In the genomic region with DNA sequence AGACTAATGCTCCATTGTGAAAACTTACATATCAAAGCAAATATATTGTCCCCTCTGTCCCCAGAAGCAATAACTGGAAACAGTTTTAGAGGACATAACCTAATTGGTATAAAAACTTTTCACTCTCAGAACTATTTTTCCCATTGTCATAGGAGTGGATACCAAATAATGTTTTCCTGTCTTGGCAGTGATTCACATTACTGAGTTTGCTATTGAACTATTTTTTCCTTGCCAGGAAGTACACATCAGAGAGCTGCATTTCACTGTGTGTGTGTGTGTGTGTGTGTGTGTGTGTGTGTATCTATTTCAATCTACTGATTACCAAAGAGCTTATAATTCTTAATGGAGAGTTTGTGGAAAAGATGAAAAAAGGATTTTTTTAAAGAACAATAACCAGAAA, we compare ENCODE assay signal across 12 cellular contexts. TPM values are rescaled to one million over a fixed set of nuclear protein-coding genes. Genes with fewer than 3 reads are reported as not detected.
A peak's percentile ranks its signal among the peaks of the same experiment; 100 is the strongest.
DNase-seq lines count a peak whose midpoint lies in the region; ATAC-seq and TF ChIP-seq lines count a peak whose summit lies in the region.
"Had no signal": no experiment of that assay in that cellular context is flagged by ENCODE, and none has a peak within 500 bp of the region (broad histone marks: within the 10 kb centered on the region; RNA-seq: fewer than 3 reads in every experiment).

No MANE protein-coding gene starts in this region.

- TF ChIP-seq CTCF in WTC11 (IDR thresholded peaks at IDR 0.05) (no peak), gastroesophageal sphincter (IDR thresholded peaks at IDR 0.05) (no peak)

- ATAC-seq in WTC11 (no peak), gastroesophageal sphincter (peak; percentile 60), sciatic nerve (peak; percentile 75), HG03432 (IDR thresholded peaks at IDR 0.05; ENCODE audit: unreplicated experiment) (no peak)

- no peaks in the 10 kb centered on the region for H3K36me3 Mint-ChIP-seq in WTC11

- TF ChIP-seq EP300 in gastroesophageal sphincter (IDR thresholded peaks at IDR 0.05), result no peak

- 0 out of 2 replicates have a peak overlapping the region, but pooled peaks have one; percentile 43 for H3K27ac Mint-ChIP-seq in WTC11

- POLR2A ChIA-PET in WTC11 (lab: Charles Lee), result no interaction called here

- no peaks in the 10 kb centered on the region for H3K9me3 ChIP-seq in gastroesophageal sphincter
- no peaks in the 10 kb centered on the region for H3K9me3 ChIP-seq in effector memory CD4-positive, alpha-beta T cell (ENCODE audit: control insufficient read depth, low read length)

- peaks cover 36% of the 10 kb centered on the region for H3K4me1 Mint-ChIP-seq in WTC11

- no peaks in the 10 kb centered on the region for H3K27me3 Mint-ChIP-seq in WTC11 (ENCODE audit: low read depth)

- peaks cover 3% of the 10 kb centered on the region; the same call in 1 of the 2 replicates for H3K9me3 Mint-ChIP-seq in WTC11

- H3K27me3 ChIP-seq in gastroesophageal sphincter, result no peaks in the 10 kb centered on the region
- peaks cover 5% of the 10 kb centered on the region for H3K27me3 ChIP-seq in effector memory CD4-positive, alpha-beta T cell (replicated peaks; ENCODE audit: control insufficient read depth, insufficient read depth, low read length, poor library complexity, severe bottlenecking)

- H3K4me3 Mint-ChIP-seq in WTC11, result no peak overlapping the region

- TF ChIP-seq POLR2A in gastroesophageal sphincter (IDR thresholded peaks at IDR 0.05), result no peak

- intact Hi-C loops in sciatic nerve (cut with DNase I), result no loop called here

- CTCF ChIA-PET in WTC11 (lab: Charles Lee), result no interaction called here

- H3K36me3 ChIP-seq in gastroesophageal sphincter, result no peaks in the 10 kb centered on the region
- no peaks in the 10 kb centered on the region for H3K36me3 ChIP-seq in effector memory CD4-positive, alpha-beta T cell (ENCODE audit: control insufficient read depth, insufficient read depth, low read length)

- H3K4me3 ChIP-seq in gastroesophageal sphincter, result no peak overlapping the region
- no peak overlapping the region for H3K4me3 ChIP-seq in effector memory CD4-positive, alpha-beta T cell (ENCODE audit: insufficient read depth, low read depth, low read length, poor library complexity, severe bottlenecking)

- peaks cover 0 to 68% (median 13%) of the 10 kb centered on the region in 3 donors for H3K4me1 ChIP-seq in gastroesophageal sphincter
- H3K4me1 ChIP-seq in effector memory CD4-positive, alpha-beta T cell (ENCODE audit: control insufficient read depth, insufficient read depth, low read length, poor library complexity, severe bottlenecking), result no peaks in the 10 kb centered on the region

- peak overlapping the region; percentile 44 to 72 (median 68) for H3K27ac ChIP-seq in gastroesophageal sphincter
- H3K27ac ChIP-seq in effector memory CD4-positive, alpha-beta T cell (ENCODE audit: insufficient read depth, low read length, poor library complexity, severe bottlenecking), result no peak overlapping the region

- DNase-seq in EL (peak; percentile 29), WTC11 (ENCODE audit: low spot score) (no peak), sciatic nerve (ENCODE audit: low spot score) (no peak), cerebellum (ENCODE audit: low spot score) (no peak), NCI-H446 treated with DMSO at 0.1 percent for 48 hours (lab: John Stamatoyannopoulos, UW) (no peak)
- no peak for DNase-seq in effector memory CD4-positive, alpha-beta T cell
- DNase-seq: activated CD8-positive, alpha-beta memory T cell treated with anti-CD3 and anti-CD28 coated beads for 24 hours; central memory CD4-positive, alpha-beta T cell; DMS153; stimulated activated CD8-positive, alpha-beta memory T cell treated with anti-CD3 and anti-CD28 coated beads, Interleukin-4, amount 100 ng/mL, for 48 hours had no signal

TF ChIP-seq in WTC11, 78 proteins besides CTCF, POLR2A, EP300 and RAD21 (continues in another document):
- TF ChIP-seq, protein P1, sequence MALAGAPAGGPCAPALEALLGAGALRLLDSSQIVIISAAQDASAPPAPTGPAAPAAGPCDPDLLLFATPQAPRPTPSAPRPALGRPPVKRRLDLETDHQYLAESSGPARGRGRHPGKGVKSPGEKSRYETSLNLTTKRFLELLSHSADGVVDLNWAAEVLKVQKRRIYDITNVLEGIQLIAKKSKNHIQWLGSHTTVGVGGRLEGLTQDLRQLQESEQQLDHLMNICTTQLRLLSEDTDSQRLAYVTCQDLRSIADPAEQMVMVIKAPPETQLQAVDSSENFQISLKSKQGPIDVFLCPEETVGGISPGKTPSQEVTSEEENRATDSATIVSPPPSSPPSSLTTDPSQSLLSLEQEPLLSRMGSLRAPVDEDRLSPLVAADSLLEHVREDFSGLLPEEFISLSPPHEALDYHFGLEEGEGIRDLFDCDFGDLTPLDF (CRISPR knock-in tag; IDR thresholded peaks at IDR 0.05), result no peak
- no peak for TF ChIP-seq ZBTB21 (CRISPR knock-in tag; IDR thresholded peaks at IDR 0.05; ENCODE audit: borderline replicate concordance)
- no peak for TF ChIP-seq NFATC4 (CRISPR knock-in tag; IDR thresholded peaks at IDR 0.05)
- no peak for TF ChIP-seq RORB (CRISPR knock-in tag; IDR thresholded peaks at IDR 0.05)
- TF ChIP-seq ZNF423 (CRISPR knock-in tag; IDR thresholded peaks at IDR 0.05), result no peak
- no peak for TF ChIP-seq RELA (CRISPR knock-in tag; IDR thresholded peaks at IDR 0.05; ENCODE audit: borderline replicate concordance)
- no peak for TF ChIP-seq SOX15 (CRISPR knock-in tag; IDR thresholded peaks at IDR 0.05)
- TF ChIP-seq, protein P2, sequence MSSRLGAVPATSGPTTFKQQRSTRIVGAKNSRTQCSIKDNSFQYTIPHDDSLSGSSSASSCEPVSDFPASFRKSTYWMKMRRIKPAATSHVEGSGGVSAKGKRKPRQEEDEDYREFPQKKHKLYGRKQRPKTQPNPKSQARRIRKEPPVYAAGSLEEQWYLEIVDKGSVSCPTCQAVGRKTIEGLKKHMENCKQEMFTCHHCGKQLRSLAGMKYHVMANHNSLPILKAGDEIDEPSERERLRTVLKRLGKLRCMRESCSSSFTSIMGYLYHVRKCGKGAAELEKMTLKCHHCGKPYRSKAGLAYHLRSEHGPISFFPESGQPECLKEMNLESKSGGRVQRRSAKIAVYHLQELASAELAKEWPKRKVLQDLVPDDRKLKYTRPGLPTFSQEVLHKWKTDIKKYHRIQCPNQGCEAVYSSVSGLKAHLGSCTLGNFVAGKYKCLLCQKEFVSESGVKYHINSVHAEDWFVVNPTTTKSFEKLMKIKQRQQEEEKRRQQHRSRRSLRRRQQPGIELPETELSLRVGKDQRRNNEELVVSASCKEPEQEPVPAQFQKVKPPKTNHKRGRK (CRISPR knock-in tag; IDR thresholded peaks at IDR 0.05; ENCODE audit: borderline replicate concordance), result no peak
- TF ChIP-seq IRF2 (CRISPR knock-in tag; IDR thresholded peaks at IDR 0.05; ENCODE audit: borderline replicate concordance, low read depth), result no peak
- no peak for TF ChIP-seq E2F5 (CRISPR knock-in tag; IDR thresholded peaks at IDR 0.05)
- no peak for TF ChIP-seq ELF4 (CRISPR knock-in tag; IDR thresholded peaks at IDR 0.05; ENCODE audit: low read depth)
- TF ChIP-seq CDX4 (CRISPR knock-in tag; IDR thresholded peaks at IDR 0.05; ENCODE audit: borderline replicate concordance), result no peak
- no peak for TF ChIP-seq USF1 (CRISPR knock-in tag; IDR thresholded peaks at IDR 0.05)
- TF ChIP-seq, protein P3, sequence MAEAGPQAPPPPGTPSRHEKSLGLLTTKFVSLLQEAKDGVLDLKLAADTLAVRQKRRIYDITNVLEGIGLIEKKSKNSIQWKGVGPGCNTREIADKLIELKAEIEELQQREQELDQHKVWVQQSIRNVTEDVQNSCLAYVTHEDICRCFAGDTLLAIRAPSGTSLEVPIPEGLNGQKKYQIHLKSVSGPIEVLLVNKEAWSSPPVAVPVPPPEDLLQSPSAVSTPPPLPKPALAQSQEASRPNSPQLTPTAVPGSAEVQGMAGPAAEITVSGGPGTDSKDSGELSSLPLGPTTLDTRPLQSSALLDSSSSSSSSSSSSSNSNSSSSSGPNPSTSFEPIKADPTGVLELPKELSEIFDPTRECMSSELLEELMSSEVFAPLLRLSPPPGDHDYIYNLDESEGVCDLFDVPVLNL (CRISPR knock-in tag; IDR thresholded peaks at IDR 0.05; ENCODE audit: borderline replicate concordance, low read depth), result no peak

RNA-seq across cellular contexts. Expression of gene AKAP12, which starts 45.4 kb away (rescaled TPM):
- 64.2 to 90.0 TPM (median 65.0 TPM) in 3 replicates for total RNA-seq in WTC11 (2021)
- total RNA-seq in gastroesophageal sphincter, result 100 to 1,000 TPM; 150 to 245 (median 185) TPM
- 142 TPM for total RNA-seq in sciatic nerve
- 51.3 TPM for total RNA-seq in cerebellum

Comparison
In these comparisons a context has a peak if more than half of its experiments do, and no peak if none do; other contexts are left out.
1. ATAC-seq: peak in gastroesophageal sphincter (single experiment) and sciatic nerve (single experiment); none in WTC11 (single experiment) and HG03432 (single experiment).